ENCODE assay signal across 11 cellular contexts in the genomic region with DNA sequence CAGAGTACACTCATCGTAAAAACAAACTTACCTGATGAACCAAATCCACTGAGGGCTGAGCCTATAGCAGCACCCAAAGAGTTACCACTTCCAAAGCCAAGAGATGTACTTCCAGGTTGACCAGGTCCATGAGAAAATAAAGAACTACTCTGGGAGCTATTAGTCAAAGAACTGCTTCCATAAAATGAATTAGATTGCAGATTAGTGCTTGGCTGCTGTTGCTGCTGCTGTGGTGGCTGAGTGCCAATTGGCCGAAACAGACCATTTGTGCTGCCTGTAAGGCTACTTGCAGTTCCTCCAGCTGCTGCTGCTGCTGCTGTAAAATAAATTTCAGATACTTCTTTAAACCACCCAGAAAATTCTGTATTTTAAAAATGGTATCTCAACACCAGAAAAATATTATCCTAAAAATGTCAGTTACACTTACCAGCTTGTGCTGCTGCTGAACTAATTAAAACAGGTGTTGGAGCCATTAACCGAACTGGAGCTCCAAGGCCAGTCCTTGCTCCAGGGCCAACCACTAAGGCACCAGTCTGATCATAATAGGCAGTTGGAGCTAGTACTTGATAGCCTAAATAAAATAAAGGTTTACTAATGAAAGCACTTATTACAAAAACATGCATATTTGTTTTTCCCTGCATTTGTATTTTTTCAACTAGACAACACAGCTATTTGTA. TPM values are rescaled to one million over a fixed set of nuclear protein-coding genes. Genes with fewer than 3 reads are reported as not detected.
DNase-seq lines count a peak whose midpoint lies in the region; ATAC-seq and TF ChIP-seq lines count a peak whose summit lies in the region.
"Had no signal": no experiment of that assay in that cellular context is flagged by ENCODE, and none has a peak within 500 bp of the region (broad histone marks: within the 10 kb centered on the region; RNA-seq: fewer than 3 reads in every experiment).

No MANE protein-coding gene starts in this region.

- H3K9me3 Mint-ChIP-seq in stimulated activated naive CD8-positive, alpha-beta T cell treated with anti-CD3 and anti-CD28 coated beads, Interleukin-15, amount 100 ng/mL, for 72 hours: no peaks in the 10 kb centered on the region
- no peaks in the 10 kb centered on the region for H3K9me3 Mint-ChIP-seq in CD8-positive, alpha-beta memory T cell
- H3K9me3 Mint-ChIP-seq: activated CD4-positive, alpha-beta T cell treated with anti-CD3 and anti-CD28 coated beads, Interleukin-2, amount 10 ng/mL, durations not matched to agents 7 days and 5 days; activated naive CD8-positive, alpha-beta T cell treated with anti-CD3 and anti-CD28 coated beads, Interleukin-2, amount 10 ng/mL, durations not matched to agents 7 days and 5 days had no signal

- no peak for TF ChIP-seq POLR2A in IMR-90 (IDR thresholded peaks at IDR 0.05; ENCODE audit: low read depth, low read length)

- H3K27ac ChIP-seq in IMR-90 (ENCODE audit: insufficient read depth, low read length) (no peak overlapping the region), heart right ventricle (no peak overlapping the region)
- no peak overlapping the region for H3K27ac ChIP-seq in CD8-positive, alpha-beta memory T cell (ENCODE audit: low read depth, low read length)

- H3K4me1 ChIP-seq in IMR-90 (ENCODE audit: control insufficient read depth, insufficient read depth, low read length) (no peaks in the 10 kb centered on the region), adipocyte (ENCODE audit: control insufficient read depth, insufficient read depth, low read length) (peaks cover 10% of the 10 kb centered on the region), heart right ventricle (peaks cover 0 to 25% (median 12%) of the 10 kb centered on the region in 9 donors)
- H3K4me1 ChIP-seq in CD8-positive, alpha-beta memory T cell (ENCODE audit: insufficient read depth, low read length): peaks cover 3% of the 10 kb centered on the region

- H3K9me3 ChIP-seq in IMR-90 (ENCODE audit: control insufficient read depth, insufficient read depth, low read length): no peaks in the 10 kb centered on the region
- H3K9me3 ChIP-seq in adipocyte (ENCODE audit: control insufficient read depth, low read length): no peaks in the 10 kb centered on the region
- no peaks in the 10 kb centered on the region for H3K9me3 ChIP-seq in heart right ventricle
- H3K9me3 ChIP-seq in CD8-positive, alpha-beta memory T cell (ENCODE audit: low read length): no peaks in the 10 kb centered on the region

- no TSS peak for BruUV-seq in IMR-90 (replicated peaks; lab: Mats Ljungman, UMichigan)

- no peaks in the 10 kb centered on the region for H3K9me1 ChIP-seq in IMR-90 (ENCODE audit: insufficient read depth, low read length)

- no peak overlapping the region for H2AK9ac ChIP-seq in IMR-90 (replicated peaks; ENCODE audit: low read depth, low read length, poor library complexity)

- DNase-seq in IMR-90: peak; percentile 33
- DNase-seq in adipocyte (ENCODE audit: low read depth): peak; percentile 12
- DNase-seq in heart right ventricle: peak; percentile 74 to 76
- DNase-seq in renal cortical epithelial cell (ENCODE audit: low read depth): peak; percentile 31
- no peak for DNase-seq in stimulated activated naive CD8-positive, alpha-beta T cell treated with anti-CD3 and anti-CD28 coated beads, Interleukin-15, amount 100 ng/mL, for 72 hours
- no peak for DNase-seq in CD8-positive, alpha-beta memory T cell
- DNase-seq in NCI-H226: no peak
- no peak for DNase-seq in DMS53 treated with DMSO at 0.1 percent for 48 hours (lab: John Stamatoyannopoulos, UW; ENCODE audit: unreplicated experiment)
- DNase-seq: activated CD4-positive, alpha-beta T cell treated with anti-CD3 and anti-CD28 coated beads, Interleukin-2, amount 10 ng/mL, durations not matched to agents 7 days and 5 days; activated naive CD8-positive, alpha-beta T cell treated with anti-CD3 and anti-CD28 coated beads, Interleukin-2, amount 10 ng/mL, durations not matched to agents 7 days and 5 days; mesenchymal stem cell had no signal

- H4K8ac ChIP-seq in IMR-90 (ENCODE audit: low read depth in 2 of 2, low read length in 2 of 2): no peak overlapping the region

- H4K5ac ChIP-seq in IMR-90 (ENCODE audit: low read depth, low read length): no peak overlapping the region

- no CpG with 5 or more reads among the region's 3 CpGs for WGBS in IMR-90 (ENCODE audit: extremely low coverage in 2 of 2, insufficient read length in 1 of 2), 2 experiments
- WGBS in heart right ventricle, 2 donors: 46 to 51% methylated on average over 3 of the region's 3 CpGs

- H3K9ac ChIP-seq in IMR-90 (ENCODE audit: low read depth, low read length) (no peak overlapping the region), adipocyte (ENCODE audit: low read length) (no peak overlapping the region)

- dilution Hi-C loops in IMR-90 (cut with HindIII; ENCODE audit: low sequenced_read_pairs, unreplicated experiment): no loop called here

- CTCF ChIA-PET in IMR-90 (lab: Yijun Ruan, JAX): interaction anchor here (1.7 kb wide), 1 partner anchor 9 kb away, joined by 11 read pairs; no protein-coding TSS in a partner anchor
- CTCF ChIA-PET in CD8-positive, alpha-beta memory T cell (lab: Charles Lee): no interaction called here

- no peak overlapping the region for H3K56ac ChIP-seq in IMR-90 (ENCODE audit: extremely low read depth, insufficient read depth, low read length)

- H3K14ac ChIP-seq in IMR-90 (replicated peaks; ENCODE audit: low read depth, low read length): no peak overlapping the region

- POLR2A ChIA-PET in IMR-90 (lab: Charles Lee; ENCODE audit: unreplicated experiment): no interaction called here
- POLR2A ChIA-PET in CD8-positive, alpha-beta memory T cell (lab: Charles Lee): no interaction called here

- H2AFZ ChIP-seq in IMR-90 (replicated peaks; ENCODE audit: low read length, poor library complexity): no peak overlapping the region

- no peak overlapping the region for H3K4ac ChIP-seq in IMR-90 (ENCODE audit: low read depth, low read length)

- peaks cover 33 to 51% of the 10 kb centered on the region in 2 experiments for H3K79me1 ChIP-seq in IMR-90 (ENCODE audit: low read depth in 1 of 2, low read length in 2 of 2)

- intact Hi-C loops in IMR-90 (cut with micrococcal nuclease) (loop anchor here (2.0 kb wide), 1 partner anchor 34 kb away; no protein-coding TSS in a partner anchor), heart right ventricle (cut with DNase I) (no loop called here)

- in situ Hi-C loops in IMR-90 (cut with MboI; ENCODE audit: low sequenced_read_pairs): no loop called here

- no peak overlapping the region for H2BK120ac ChIP-seq in IMR-90 (ENCODE audit: low read depth, low read length)

- H4K20me1 ChIP-seq in IMR-90 (ENCODE audit: insufficient read depth, low read length): no peaks in the 10 kb centered on the region

- ATAC-seq in IMR-90 (ENCODE audit: low read depth): no peak
- ATAC-seq in heart right ventricle: peak; percentile 76 to 91 (median 84)
- ATAC-seq in stimulated activated naive CD8-positive, alpha-beta T cell treated with anti-CD3 and anti-CD28 coated beads, Interleukin-15, amount 100 ng/mL, for 72 hours: no peak

- H3K27me3 Mint-ChIP-seq in stimulated activated naive CD8-positive, alpha-beta T cell treated with anti-CD3 and anti-CD28 coated beads, Interleukin-15, amount 100 ng/mL, for 72 hours: no peaks in the 10 kb centered on the region
- H3K27me3 Mint-ChIP-seq in CD8-positive, alpha-beta memory T cell: no peaks in the 10 kb centered on the region
- H3K27me3 Mint-ChIP-seq: activated CD4-positive, alpha-beta T cell treated with anti-CD3 and anti-CD28 coated beads, Interleukin-2, amount 10 ng/mL, durations not matched to agents 7 days and 5 days; activated naive CD8-positive, alpha-beta T cell treated with anti-CD3 and anti-CD28 coated beads, Interleukin-2, amount 10 ng/mL, durations not matched to agents 7 days and 5 days had no signal

- no peak for TF ChIP-seq RAD21 in IMR-90 (IDR thresholded peaks at IDR 0.05; ENCODE audit: low read length)

- peaks cover 8% of the 10 kb centered on the region for H3K4me1 Mint-ChIP-seq in stimulated activated naive CD8-positive, alpha-beta T cell treated with anti-CD3 and anti-CD28 coated beads, Interleukin-15, amount 100 ng/mL, for 72 hours
- peaks cover 19 to 27% (median 25%) of the 10 kb centered on the region in 3 donors for H3K4me1 Mint-ChIP-seq in CD8-positive, alpha-beta memory T cell
- H3K4me1 Mint-ChIP-seq: activated CD4-positive, alpha-beta T cell treated with anti-CD3 and anti-CD28 coated beads, Interleukin-2, amount 10 ng/mL, durations not matched to agents 7 days and 5 days had no signal

- no peak overlapping the region for H2BK20ac ChIP-seq in IMR-90 (ENCODE audit: low read depth, low read length)

- no peak overlapping the region for H3K4me3 Mint-ChIP-seq in stimulated activated naive CD8-positive, alpha-beta T cell treated with anti-CD3 and anti-CD28 coated beads, Interleukin-15, amount 100 ng/mL, for 72 hours
- H3K4me3 Mint-ChIP-seq in CD8-positive, alpha-beta memory T cell: no peak overlapping the region
- H3K4me3 Mint-ChIP-seq: activated CD4-positive, alpha-beta T cell treated with anti-CD3 and anti-CD28 coated beads, Interleukin-2, amount 10 ng/mL, durations not matched to agents 7 days and 5 days; activated naive CD8-positive, alpha-beta T cell treated with anti-CD3 and anti-CD28 coated beads, Interleukin-2, amount 10 ng/mL, durations not matched to agents 7 days and 5 days had no signal

- TF ChIP-seq CTCF in IMR-90 (conservative IDR thresholded peaks at IDR 0.05; ENCODE audit: low read depth, low read length) (no peak), heart right ventricle (IDR thresholded peaks at IDR 0.05) (no peak)

- no peak overlapping the region for H3K4me3 ChIP-seq in IMR-90 (ENCODE audit: insufficient read depth, low read depth, low read length)
- no peak overlapping the region for H3K4me3 ChIP-seq in adipocyte (ENCODE audit: low read length)
- H3K4me3 ChIP-seq in heart right ventricle: no peak overlapping the region
- no peak overlapping the region for H3K4me3 ChIP-seq in CD8-positive, alpha-beta memory T cell (ENCODE audit: low read length)

- H3K36me3 Mint-ChIP-seq in CD8-positive, alpha-beta memory T cell: peaks cover 3 to 52% (median 14%) of the 10 kb centered on the region in 3 donors

- H3K27me3 ChIP-seq in IMR-90 (ENCODE audit: control insufficient read depth, insufficient read depth, low read length) (no peaks in the 10 kb centered on the region), adipocyte (replicated peaks; ENCODE audit: control insufficient read depth, insufficient read depth, low read length) (no peaks in the 10 kb centered on the region), heart right ventricle (no peaks in the 10 kb centered on the region)
- H3K27me3 ChIP-seq in CD8-positive, alpha-beta memory T cell (ENCODE audit: insufficient read depth, low read length, poor library complexity, severe bottlenecking): no peaks in the 10 kb centered on the region

- no peak overlapping the region for H2AK5ac ChIP-seq in IMR-90 (ENCODE audit: low read depth, low read length)

- H3K27ac Mint-ChIP-seq in stimulated activated naive CD8-positive, alpha-beta T cell treated with anti-CD3 and anti-CD28 coated beads, Interleukin-15, amount 100 ng/mL, for 72 hours: no peak overlapping the region
- peak overlapping the region in 1 of 8 donors; percentile 14 for H3K27ac Mint-ChIP-seq in CD8-positive, alpha-beta memory T cell
- H3K27ac Mint-ChIP-seq: activated CD4-positive, alpha-beta T cell treated with anti-CD3 and anti-CD28 coated beads, Interleukin-2, amount 10 ng/mL, durations not matched to agents 7 days and 5 days; activated naive CD8-positive, alpha-beta T cell treated with anti-CD3 and anti-CD28 coated beads, Interleukin-2, amount 10 ng/mL, durations not matched to agents 7 days and 5 days had no signal

- H3K4me2 ChIP-seq in IMR-90 (ENCODE audit: low read depth, low read length): no peak overlapping the region

- no peak overlapping the region for H4K91ac ChIP-seq in IMR-90 (ENCODE audit: insufficient read depth, low read depth, low read length)

- no peak overlapping the region for H3K18ac ChIP-seq in IMR-90 (ENCODE audit: low read depth, low read length)

- no peak overlapping the region for H3K23ac ChIP-seq in IMR-90 (ENCODE audit: low read depth, low read length)

- H2BK15ac ChIP-seq in IMR-90 (ENCODE audit: low read depth, low read length): no peak overlapping the region

- no peak overlapping the region for H2BK5ac ChIP-seq in IMR-90 (ENCODE audit: low read depth, low read length, poor library complexity, severe bottlenecking)

- H3K36me3 ChIP-seq in IMR-90 (ENCODE audit: control insufficient read depth, insufficient read depth, low read length) (peaks cover 11% of the 10 kb centered on the region), adipocyte (ENCODE audit: control insufficient read depth, insufficient read depth, low read length, severe bottlenecking) (peaks cover 72% of the 10 kb centered on the region), heart right ventricle (peaks cover 0 to 98% (median 17%) of the 10 kb centered on the region in 9 donors)
- H3K36me3 ChIP-seq in CD8-positive, alpha-beta memory T cell (ENCODE audit: insufficient read depth, low read length): peaks cover 39% of the 10 kb centered on the region

RNA-seq across cellular contexts. Expression of a gene that starts 58.1 kb away (rescaled TPM):
- total RNA-seq in IMR-90 (2012; rRNA removed): 22.0 and 23.6 TPM in 2 replicates
- polyA plus RNA-seq in IMR-90 (2012; rRNA removed): 28.3 and 38.8 TPM in 2 replicates
- 21.6 and 39.0 TPM in 2 replicates for polyA plus RNA-seq in IMR-90 (2012; cell fraction: cytosol; rRNA removed)
- polyA plus RNA-seq in IMR-90 (2012; cell fraction: nucleus; rRNA removed; ENCODE audit: low replicate concordance): 9.4 and 21.6 TPM in 2 replicates
- total RNA-seq in heart right ventricle: 1 to 10 TPM in 2 of 10 donors, under 1 TPM in 6, not detected in 2; 0.27 to 2.1 (median 0.33) TPM
- polyA plus RNA-seq in heart right ventricle: under 1 TPM; 0.30 to 0.44 TPM
- 132 and 222 TPM in 2 replicates for total RNA-seq in renal cortical epithelial cell
- under 1 TPM; 0.13 to 0.27 TPM for total RNA-seq in CD8-positive, alpha-beta memory T cell
- not detected for polyA plus RNA-seq in CD8-positive, alpha-beta memory T cell

Comparison
In these comparisons a context has a peak if more than half of its experiments do, and no peak if none do; other contexts are left out.
1. ATAC-seq: peak in heart right ventricle (8 of 8); none in IMR-90 (single experiment) and stimulated activated naive CD8-positive, alpha-beta T cell treated with anti-CD3 and anti-CD28 coated beads, Interleukin-15, amount 100 ng/mL, for 72 hours (single experiment).
2. DNase-seq: peak in IMR-90 (single experiment), adipocyte (single experiment), heart right ventricle (2 of 2) and renal cortical epithelial cell (single experiment); none in stimulated activated naive CD8-positive, alpha-beta T cell treated with anti-CD3 and anti-CD28 coated beads, Interleukin-15, amount 100 ng/mL, for 72 hours (0 of 2), CD8-positive, alpha-beta memory T cell (0 of 5), NCI-H226 (single experiment) and DMS53 treated with DMSO at 0.1 percent for 48 hours (single experiment).